ENCODE assay signal across 1 cellular context in the genomic region with DNA sequence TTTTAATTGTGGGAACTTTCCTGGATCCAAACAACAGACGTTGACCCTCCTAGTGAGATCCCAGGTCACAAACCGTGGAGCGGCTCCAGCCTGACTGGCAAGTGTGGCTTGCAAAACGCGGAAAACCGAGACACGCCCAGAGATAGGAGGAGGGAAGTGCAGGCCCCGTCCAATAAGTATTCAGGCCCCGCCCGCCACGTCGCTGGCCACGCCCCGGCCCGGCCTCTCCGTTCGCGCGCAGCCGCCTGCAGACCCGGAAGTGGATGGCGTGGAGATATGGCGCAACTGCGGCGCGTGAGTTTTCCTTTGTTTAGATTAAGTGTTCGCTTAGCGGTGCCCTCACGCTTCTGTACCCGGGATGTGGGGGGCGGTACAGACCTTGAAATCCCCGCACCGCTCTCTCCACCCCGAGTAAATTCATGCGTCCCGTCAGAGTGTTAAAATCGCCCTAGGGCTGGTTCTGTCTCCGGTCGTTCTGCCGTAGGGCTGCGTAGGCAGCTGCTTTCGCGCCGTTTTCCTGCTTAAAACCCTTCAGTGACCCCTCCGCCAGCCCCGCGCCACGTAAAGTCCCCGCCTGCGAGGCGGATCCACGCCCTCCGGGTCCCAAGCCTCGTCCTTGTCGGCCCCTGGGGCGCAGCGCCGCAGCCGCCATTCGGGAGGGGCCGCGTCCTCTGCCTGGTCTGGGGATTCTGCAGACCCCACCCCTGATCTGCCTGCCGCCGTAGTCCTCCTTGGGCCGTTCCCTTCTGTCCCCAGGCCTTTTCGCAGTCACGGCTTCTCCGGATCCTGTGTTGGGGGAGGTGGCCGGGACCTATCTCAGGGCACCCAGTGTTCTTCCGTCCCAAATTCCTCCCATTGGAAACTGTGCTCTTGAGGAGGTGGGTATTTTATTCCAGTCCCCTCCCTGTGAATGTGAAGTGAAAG.
A peak's percentile ranks its signal among the peaks of the same experiment; 100 is the strongest.
TF ChIP-seq lines count a peak whose summit lies in the region.

A gene (plus strand): TSS at position 250 of the 924 bp plus-strand sequence. CDS start 27 bp downstream, at position 277.

TF ChIP-seq in K562, 482 proteins besides CTCF, POLR2A, EP300 and RAD21 (continued from another document and continues in another):
- TF ChIP-seq, protein P1, sequence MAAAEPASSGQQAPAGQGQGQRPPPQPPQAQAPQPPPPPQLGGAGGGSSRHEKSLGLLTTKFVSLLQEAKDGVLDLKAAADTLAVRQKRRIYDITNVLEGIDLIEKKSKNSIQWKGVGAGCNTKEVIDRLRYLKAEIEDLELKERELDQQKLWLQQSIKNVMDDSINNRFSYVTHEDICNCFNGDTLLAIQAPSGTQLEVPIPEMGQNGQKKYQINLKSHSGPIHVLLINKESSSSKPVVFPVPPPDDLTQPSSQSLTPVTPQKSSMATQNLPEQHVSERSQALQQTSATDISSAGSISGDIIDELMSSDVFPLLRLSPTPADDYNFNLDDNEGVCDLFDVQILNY (CRISPR knock-in tag; IDR thresholded peaks at IDR 0.05): no peak
- TF ChIP-seq, protein P2, sequence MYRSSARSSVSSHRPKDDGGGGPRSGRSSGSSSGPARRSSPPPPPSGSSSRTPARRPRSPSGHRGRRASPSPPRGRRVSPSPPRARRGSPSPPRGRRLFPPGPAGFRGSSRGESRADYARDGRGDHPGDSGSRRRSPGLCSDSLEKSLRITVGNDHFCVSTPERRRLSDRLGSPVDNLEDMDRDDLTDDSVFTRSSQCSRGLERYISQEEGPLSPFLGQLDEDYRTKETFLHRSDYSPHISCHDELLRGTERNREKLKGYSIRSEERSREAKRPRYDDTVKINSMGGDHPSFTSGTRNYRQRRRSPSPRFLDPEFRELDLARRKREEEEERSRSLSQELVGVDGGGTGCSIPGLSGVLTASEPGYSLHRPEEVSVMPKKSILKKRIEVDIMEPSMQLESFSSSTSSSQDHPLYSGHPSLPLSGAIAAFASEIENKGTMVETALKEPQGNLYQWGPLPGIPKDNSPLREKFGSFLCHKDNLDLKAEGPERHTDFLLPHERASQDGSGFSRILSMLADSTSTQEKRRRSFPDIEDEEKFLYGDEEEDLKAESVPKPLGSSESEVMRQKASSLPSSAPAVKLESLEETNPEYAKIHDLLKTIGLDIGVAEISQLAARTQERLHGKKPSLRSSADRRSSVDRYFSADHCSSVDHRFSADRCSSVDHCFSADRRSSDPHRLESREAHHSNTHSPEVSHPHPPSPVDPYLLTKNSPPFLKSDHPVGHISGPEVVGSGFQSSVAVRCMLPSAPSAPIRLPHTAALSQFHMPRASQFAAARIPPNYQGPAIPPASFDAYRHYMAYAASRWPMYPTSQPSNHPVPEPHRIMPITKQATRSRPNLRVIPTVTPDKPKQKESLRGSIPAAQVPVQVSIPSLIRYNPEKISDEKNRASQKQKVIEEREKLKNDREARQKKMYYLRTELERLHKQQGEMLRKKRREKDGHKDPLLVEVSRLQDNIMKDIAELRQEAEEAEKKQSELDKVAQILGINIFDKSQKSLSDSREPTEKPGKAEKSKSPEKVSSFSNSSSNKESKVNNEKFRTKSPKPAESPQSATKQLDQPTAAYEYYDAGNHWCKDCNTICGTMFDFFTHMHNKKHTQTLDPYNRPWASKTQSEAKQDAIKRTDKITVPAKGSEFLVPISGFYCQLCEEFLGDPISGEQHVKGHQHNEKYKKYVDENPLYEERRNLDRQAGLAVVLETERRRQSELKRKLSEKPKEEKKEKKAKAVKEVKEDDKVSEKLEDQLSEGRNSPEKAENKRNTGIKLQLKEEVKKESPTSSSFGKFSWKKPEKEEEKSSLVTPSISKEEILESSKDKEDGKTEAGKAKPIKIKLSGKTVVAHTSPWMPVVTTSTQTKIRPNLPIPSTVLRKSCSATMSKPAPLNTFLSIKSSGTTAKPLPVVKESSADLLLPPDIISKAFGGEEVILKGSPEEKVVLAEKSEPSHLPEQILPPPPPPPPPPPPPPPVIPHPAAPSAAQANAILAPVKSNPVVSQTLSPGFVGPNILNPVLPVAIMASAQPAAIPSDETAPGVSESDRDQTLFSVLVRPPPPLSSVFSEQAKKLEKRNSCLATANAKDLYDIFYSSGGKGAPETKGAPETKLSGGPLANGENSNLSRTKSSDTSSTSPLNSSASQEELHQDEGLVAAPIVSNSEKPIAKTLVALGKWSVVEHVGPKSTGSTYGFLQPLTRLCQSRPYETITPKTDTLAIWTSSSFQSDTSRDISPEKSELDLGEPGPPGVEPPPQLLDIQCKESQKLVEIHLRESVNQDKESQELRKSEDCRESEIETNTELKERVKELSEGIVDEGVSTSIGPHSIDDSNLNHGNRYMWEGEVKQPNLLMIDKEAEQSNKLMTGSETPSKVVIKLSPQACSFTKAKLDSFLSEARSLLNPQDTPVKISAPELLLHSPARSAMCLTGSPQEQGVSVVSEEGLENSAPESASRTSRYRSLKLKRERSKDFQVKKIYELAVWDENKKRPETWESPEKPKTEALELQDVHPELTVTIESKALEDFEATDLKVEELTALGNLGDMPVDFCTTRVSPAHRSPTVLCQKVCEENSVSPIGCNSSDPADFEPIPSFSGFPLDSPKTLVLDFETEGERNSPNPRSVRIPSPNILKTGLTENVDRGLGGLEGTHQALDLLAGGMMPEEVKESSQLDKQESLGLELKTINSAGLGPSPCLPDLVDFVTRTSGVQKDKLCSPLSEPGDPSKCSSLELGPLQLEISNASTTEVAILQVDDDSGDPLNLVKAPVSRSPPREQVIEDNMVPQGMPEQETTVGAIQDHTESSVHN (IDR thresholded peaks at IDR 0.05; ENCODE audit: borderline replicate concordance in 1 of 2, low read depth in 1 of 2): no peak
- 0 out of 2 replicates have a peak, but pooled peaks have one; percentile 48 for TF ChIP-seq HDAC2 (IDR thresholded peaks at IDR 0.05)
- TF ChIP-seq MIER1 (IDR thresholded peaks at IDR 0.05; ENCODE audit: low read depth): no peak
- TF ChIP-seq LARP7 (IDR thresholded peaks at IDR 0.05): no peak
- TF ChIP-seq, protein P3, sequence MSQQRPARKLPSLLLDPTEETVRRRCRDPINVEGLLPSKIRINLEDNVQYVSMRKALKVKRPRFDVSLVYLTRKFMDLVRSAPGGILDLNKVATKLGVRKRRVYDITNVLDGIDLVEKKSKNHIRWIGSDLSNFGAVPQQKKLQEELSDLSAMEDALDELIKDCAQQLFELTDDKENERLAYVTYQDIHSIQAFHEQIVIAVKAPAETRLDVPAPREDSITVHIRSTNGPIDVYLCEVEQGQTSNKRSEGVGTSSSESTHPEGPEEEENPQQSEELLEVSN (IDR thresholded peaks at IDR 0.05; ENCODE audit: borderline replicate concordance in 1 of 2, extremely low read depth in 1 of 2, insufficient read depth in 1 of 2, insufficient read length in 1 of 2, low read depth in 1 of 2, low read length in 1 of 2, poor library complexity in 1 of 2, severe bottlenecking in 1 of 2): peak; percentile 38 to 71
- no peak for TF ChIP-seq TEAD4 (IDR thresholded peaks at IDR 0.05; ENCODE audit: low read length)
- TF ChIP-seq TEAD4 (CRISPR knock-in tag; IDR thresholded peaks at IDR 0.05; ENCODE audit: borderline replicate concordance): no peak
- TF ChIP-seq, protein P4, sequence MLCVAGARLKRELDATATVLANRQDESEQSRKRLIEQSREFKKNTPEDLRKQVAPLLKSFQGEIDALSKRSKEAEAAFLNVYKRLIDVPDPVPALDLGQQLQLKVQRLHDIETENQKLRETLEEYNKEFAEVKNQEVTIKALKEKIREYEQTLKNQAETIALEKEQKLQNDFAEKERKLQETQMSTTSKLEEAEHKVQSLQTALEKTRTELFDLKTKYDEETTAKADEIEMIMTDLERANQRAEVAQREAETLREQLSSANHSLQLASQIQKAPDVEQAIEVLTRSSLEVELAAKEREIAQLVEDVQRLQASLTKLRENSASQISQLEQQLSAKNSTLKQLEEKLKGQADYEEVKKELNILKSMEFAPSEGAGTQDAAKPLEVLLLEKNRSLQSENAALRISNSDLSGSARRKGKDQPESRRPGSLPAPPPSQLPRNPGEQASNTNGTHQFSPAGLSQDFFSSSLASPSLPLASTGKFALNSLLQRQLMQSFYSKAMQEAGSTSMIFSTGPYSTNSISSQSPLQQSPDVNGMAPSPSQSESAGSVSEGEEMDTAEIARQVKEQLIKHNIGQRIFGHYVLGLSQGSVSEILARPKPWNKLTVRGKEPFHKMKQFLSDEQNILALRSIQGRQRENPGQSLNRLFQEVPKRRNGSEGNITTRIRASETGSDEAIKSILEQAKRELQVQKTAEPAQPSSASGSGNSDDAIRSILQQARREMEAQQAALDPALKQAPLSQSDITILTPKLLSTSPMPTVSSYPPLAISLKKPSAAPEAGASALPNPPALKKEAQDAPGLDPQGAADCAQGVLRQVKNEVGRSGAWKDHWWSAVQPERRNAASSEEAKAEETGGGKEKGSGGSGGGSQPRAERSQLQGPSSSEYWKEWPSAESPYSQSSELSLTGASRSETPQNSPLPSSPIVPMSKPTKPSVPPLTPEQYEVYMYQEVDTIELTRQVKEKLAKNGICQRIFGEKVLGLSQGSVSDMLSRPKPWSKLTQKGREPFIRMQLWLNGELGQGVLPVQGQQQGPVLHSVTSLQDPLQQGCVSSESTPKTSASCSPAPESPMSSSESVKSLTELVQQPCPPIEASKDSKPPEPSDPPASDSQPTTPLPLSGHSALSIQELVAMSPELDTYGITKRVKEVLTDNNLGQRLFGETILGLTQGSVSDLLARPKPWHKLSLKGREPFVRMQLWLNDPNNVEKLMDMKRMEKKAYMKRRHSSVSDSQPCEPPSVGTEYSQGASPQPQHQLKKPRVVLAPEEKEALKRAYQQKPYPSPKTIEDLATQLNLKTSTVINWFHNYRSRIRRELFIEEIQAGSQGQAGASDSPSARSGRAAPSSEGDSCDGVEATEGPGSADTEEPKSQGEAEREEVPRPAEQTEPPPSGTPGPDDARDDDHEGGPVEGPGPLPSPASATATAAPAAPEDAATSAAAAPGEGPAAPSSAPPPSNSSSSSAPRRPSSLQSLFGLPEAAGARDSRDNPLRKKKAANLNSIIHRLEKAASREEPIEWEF (CRISPR knock-in tag; IDR thresholded peaks at IDR 0.05): no peak
- TF ChIP-seq ZC3H8 (IDR thresholded peaks at IDR 0.05): no peak
- TF ChIP-seq LEF1 (IDR thresholded peaks at IDR 0.05): no peak
- no peak for TF ChIP-seq CHD4 (IDR thresholded peaks at IDR 0.05; ENCODE audit: insufficient read depth, insufficient replicate concordance, low read depth, low read length, poor library complexity, severe bottlenecking)
- no peak for TF ChIP-seq BCOR (IDR thresholded peaks at IDR 0.05)
- TF ChIP-seq GTF2E2 (tag; IDR thresholded peaks at IDR 0.05): peak; percentile 89; the same call in 1 of the 2 replicates
- TF ChIP-seq, protein P5, sequence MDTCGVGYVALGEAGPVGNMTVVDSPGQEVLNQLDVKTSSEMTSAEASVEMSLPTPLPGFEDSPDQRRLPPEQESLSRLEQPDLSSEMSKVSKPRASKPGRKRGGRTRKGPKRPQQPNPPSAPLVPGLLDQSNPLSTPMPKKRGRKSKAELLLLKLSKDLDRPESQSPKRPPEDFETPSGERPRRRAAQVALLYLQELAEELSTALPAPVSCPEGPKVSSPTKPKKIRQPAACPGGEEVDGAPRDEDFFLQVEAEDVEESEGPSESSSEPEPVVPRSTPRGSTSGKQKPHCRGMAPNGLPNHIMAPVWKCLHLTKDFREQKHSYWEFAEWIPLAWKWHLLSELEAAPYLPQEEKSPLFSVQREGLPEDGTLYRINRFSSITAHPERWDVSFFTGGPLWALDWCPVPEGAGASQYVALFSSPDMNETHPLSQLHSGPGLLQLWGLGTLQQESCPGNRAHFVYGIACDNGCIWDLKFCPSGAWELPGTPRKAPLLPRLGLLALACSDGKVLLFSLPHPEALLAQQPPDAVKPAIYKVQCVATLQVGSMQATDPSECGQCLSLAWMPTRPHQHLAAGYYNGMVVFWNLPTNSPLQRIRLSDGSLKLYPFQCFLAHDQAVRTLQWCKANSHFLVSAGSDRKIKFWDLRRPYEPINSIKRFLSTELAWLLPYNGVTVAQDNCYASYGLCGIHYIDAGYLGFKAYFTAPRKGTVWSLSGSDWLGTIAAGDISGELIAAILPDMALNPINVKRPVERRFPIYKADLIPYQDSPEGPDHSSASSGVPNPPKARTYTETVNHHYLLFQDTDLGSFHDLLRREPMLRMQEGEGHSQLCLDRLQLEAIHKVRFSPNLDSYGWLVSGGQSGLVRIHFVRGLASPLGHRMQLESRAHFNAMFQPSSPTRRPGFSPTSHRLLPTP (IDR thresholded peaks at IDR 0.05; ENCODE audit: borderline replicate concordance, extremely low read depth, insufficient read length): no peak
- TF ChIP-seq, protein P6, sequence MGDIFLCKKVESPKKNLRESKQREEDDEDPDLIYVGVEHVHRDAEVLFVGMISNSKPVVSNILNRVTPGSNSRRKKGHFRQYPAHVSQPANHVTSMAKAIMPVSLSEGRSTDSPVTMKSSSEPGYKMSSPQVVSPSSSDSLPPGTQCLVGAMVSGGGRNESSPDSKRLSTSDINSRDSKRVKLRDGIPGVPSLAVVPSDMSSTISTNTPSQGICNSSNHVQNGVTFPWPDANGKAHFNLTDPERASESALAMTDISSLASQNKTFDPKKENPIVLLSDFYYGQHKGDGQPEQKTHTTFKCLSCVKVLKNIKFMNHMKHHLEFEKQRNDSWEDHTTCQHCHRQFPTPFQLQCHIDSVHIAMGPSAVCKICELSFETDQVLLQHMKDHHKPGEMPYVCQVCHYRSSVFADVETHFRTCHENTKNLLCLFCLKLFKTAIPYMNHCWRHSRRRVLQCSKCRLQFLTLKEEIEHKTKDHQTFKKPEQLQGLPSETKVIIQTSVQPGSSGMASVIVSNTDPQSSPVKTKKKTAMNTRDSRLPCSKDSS (IDR thresholded peaks at IDR 0.05; ENCODE audit: low read depth, partially characterized antibody): no peak
- TF ChIP-seq, protein P7, sequence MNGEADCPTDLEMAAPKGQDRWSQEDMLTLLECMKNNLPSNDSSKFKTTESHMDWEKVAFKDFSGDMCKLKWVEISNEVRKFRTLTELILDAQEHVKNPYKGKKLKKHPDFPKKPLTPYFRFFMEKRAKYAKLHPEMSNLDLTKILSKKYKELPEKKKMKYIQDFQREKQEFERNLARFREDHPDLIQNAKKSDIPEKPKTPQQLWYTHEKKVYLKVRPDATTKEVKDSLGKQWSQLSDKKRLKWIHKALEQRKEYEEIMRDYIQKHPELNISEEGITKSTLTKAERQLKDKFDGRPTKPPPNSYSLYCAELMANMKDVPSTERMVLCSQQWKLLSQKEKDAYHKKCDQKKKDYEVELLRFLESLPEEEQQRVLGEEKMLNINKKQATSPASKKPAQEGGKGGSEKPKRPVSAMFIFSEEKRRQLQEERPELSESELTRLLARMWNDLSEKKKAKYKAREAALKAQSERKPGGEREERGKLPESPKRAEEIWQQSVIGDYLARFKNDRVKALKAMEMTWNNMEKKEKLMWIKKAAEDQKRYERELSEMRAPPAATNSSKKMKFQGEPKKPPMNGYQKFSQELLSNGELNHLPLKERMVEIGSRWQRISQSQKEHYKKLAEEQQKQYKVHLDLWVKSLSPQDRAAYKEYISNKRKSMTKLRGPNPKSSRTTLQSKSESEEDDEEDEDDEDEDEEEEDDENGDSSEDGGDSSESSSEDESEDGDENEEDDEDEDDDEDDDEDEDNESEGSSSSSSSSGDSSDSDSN (IDR thresholded peaks at IDR 0.05; ENCODE audit: borderline replicate concordance in 1 of 2, low read depth in 2 of 2, low read length in 2 of 2): no peak
- TF ChIP-seq, protein P8, sequence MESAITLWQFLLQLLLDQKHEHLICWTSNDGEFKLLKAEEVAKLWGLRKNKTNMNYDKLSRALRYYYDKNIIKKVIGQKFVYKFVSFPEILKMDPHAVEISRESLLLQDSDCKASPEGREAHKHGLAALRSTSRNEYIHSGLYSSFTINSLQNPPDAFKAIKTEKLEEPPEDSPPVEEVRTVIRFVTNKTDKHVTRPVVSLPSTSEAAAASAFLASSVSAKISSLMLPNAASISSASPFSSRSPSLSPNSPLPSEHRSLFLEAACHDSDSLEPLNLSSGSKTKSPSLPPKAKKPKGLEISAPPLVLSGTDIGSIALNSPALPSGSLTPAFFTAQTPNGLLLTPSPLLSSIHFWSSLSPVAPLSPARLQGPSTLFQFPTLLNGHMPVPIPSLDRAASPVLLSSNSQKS (CRISPR knock-in tag; IDR thresholded peaks at IDR 0.05): no peak
